In genomic region chr7:135557455-135558336, GRCh38 we compare ENCODE assay signal across 1 cellular context.
TF ChIP-seq lines count a peak whose summit lies in the region.

Gene NUP205, plus strand, starts transcription at chr7:135557917. Its CDS starts 28 bp downstream, at chr7:135557945.

TF ChIP-seq in K562, 482 proteins besides CTCF, POLR2A, EP300 and RAD21 (continued from another document and continues in another):
- TF ChIP-seq CBX3 (IDR thresholded peaks at IDR 0.05; ENCODE audit: borderline replicate concordance in 1 of 2, low read length in 2 of 2): peak in 1 of 2 experiments; percentile 96; a peak in 2 of 3 replicates
- TF ChIP-seq ZNF41 (CRISPR knock-in tag; conservative IDR thresholded peaks at IDR 0.05): no peak; the same call in 1 of the 2 replicates
- TF ChIP-seq KLF16 (IDR thresholded peaks at IDR 0.05): 0 out of 2 replicates have a peak, but pooled peaks have one; percentile 7
- no peak for TF ChIP-seq PTRF (tag; IDR thresholded peaks at IDR 0.05)
- peak; percentile 91 for TF ChIP-seq E2F4 (CRISPR knock-in tag; IDR thresholded peaks at IDR 0.05; ENCODE audit: low read depth)
- TF ChIP-seq ZNF12 (CRISPR knock-in tag; IDR thresholded peaks at IDR 0.05): peak; percentile 83
- TF ChIP-seq GABPA (tag; conservative IDR thresholded peaks at IDR 0.05; ENCODE audit: low read depth): peak; percentile 58
- no peak for TF ChIP-seq TARDBP (IDR thresholded peaks at IDR 0.05)
- no peak for TF ChIP-seq PCBP1 (IDR thresholded peaks at IDR 0.05; ENCODE audit: low read depth, low read length, poor library complexity, severe bottlenecking)
- peak; percentile 19; the same call in 1 of the 2 replicates for TF ChIP-seq SREBF1 (IDR thresholded peaks at IDR 0.05; ENCODE audit: borderline replicate concordance, low read depth, low read length)
- no peak for TF ChIP-seq ZNF561 (CRISPR knock-in tag; conservative IDR thresholded peaks at IDR 0.05)
- TF ChIP-seq ARID1B (IDR thresholded peaks at IDR 0.05): peak; percentile 24
- peak; percentile 47 for TF ChIP-seq ZNF740 (CRISPR knock-in tag; IDR thresholded peaks at IDR 0.05)
- no peak for TF ChIP-seq ZNF740 (tag; IDR thresholded peaks at IDR 0.05)
- TF ChIP-seq CBFA2T2 (conservative IDR thresholded peaks at IDR 0.05): no peak
- TF ChIP-seq NFRKB (IDR thresholded peaks at IDR 0.05; ENCODE audit: low read depth): peak; percentile 99
- no peak for TF ChIP-seq XRCC3 (IDR thresholded peaks at IDR 0.05)
- TF ChIP-seq ZNF311 (CRISPR knock-in tag; IDR thresholded peaks at IDR 0.05): no peak
- no peak; the same call in 1 of the 2 replicates for TF ChIP-seq MAFF (IDR thresholded peaks at IDR 0.05; ENCODE audit: low read length)
- peak; percentile 90; the same call in 1 of the 2 replicates for TF ChIP-seq ATF6 (CRISPR knock-in tag; IDR thresholded peaks at IDR 0.05)
- TF ChIP-seq MTF1 (CRISPR knock-in tag; IDR thresholded peaks at IDR 0.05; ENCODE audit: borderline replicate concordance): no peak
- TF ChIP-seq MLX (CRISPR knock-in tag; conservative IDR thresholded peaks at IDR 0.05): peak; percentile 20 to 65; a peak in 1 of 4 replicates
- no peak for TF ChIP-seq RERE (CRISPR knock-in tag; IDR thresholded peaks at IDR 0.05; ENCODE audit: borderline replicate concordance)
- TF ChIP-seq KAT7 (CRISPR knock-in tag; IDR thresholded peaks at IDR 0.05; ENCODE audit: borderline replicate concordance): no peak; the same call in 1 of the 2 replicates
- no peak for TF ChIP-seq ZNF347 (CRISPR knock-in tag; IDR thresholded peaks at IDR 0.05; ENCODE audit: low read depth)
- TF ChIP-seq ZNF165 (CRISPR knock-in tag; IDR thresholded peaks at IDR 0.05; ENCODE audit: borderline replicate concordance): 0 out of 2 replicates have a peak, but pooled peaks have one; percentile 33
- peak; percentile 96 for TF ChIP-seq CBFB (CRISPR knock-in tag; IDR thresholded peaks at IDR 0.05)
- TF ChIP-seq TBL1XR1 (IDR thresholded peaks at IDR 0.05; ENCODE audit: low read length in 2 of 2): peak; percentile 21 to 68; a peak in 3 of 4 replicates
- TF ChIP-seq ZNF444 (CRISPR knock-in tag; IDR thresholded peaks at IDR 0.05): no peak
- TF ChIP-seq HNRNPK (IDR thresholded peaks at IDR 0.05; ENCODE audit: low read depth, low read length, poor library complexity, severe bottlenecking): no peak
- TF ChIP-seq KAT2B (IDR thresholded peaks at IDR 0.05; ENCODE audit: low read depth, low read length): no peak
- peak; percentile 37; the same call in 1 of the 2 replicates for TF ChIP-seq FOXO4 (CRISPR knock-in tag; IDR thresholded peaks at IDR 0.05)
- peak; percentile 97 for TF ChIP-seq MAX (CRISPR knock-in tag; IDR thresholded peaks at IDR 0.05)
- 0 out of 2 replicates have a peak, but pooled peaks have one; percentile 85 for TF ChIP-seq HLTF (IDR thresholded peaks at IDR 0.05)
- peak; percentile 52; the same call in 1 of the 2 replicates for TF ChIP-seq MITF (IDR thresholded peaks at IDR 0.05)
- no peak for TF ChIP-seq ZBTB34 (CRISPR knock-in tag; IDR thresholded peaks at IDR 0.05)
- TF ChIP-seq SMAD2 (IDR thresholded peaks at IDR 0.05; ENCODE audit: low read depth, low read length): no peak
- peak; percentile 97 to 99 for TF ChIP-seq E2F6 (IDR thresholded peaks at IDR 0.05; ENCODE audit: borderline replicate concordance in 1 of 2, extremely low read depth in 1 of 2, insufficient read depth in 1 of 2, insufficient read length in 1 of 2, low read depth in 1 of 2, low read length in 1 of 2, poor library complexity in 1 of 2, severe bottlenecking in 1 of 2)
